In genomic region chr13:36217456-36217855, GRCh38 we compare ENCODE assay signal across 13 cellular contexts. TPM values are rescaled to one million over a fixed set of nuclear protein-coding genes. Genes with fewer than 3 reads are reported as not detected.
DNase-seq lines count a peak whose midpoint lies in the region; TF ChIP-seq lines count a peak whose summit lies in the region.
"Had no signal": no experiment of that assay in that cellular context is flagged by ENCODE, and none has a peak within 500 bp of the region (broad histone marks: within the 10 kb centered on the region; RNA-seq: fewer than 3 reads in every experiment).

No MANE protein-coding gene starts in this region.

- H3K9me3 ChIP-seq in MM.1S (replicated peaks; ENCODE audit: insufficient read depth, low read length), result no peaks in the 10 kb centered on the region

- H3K9me2 ChIP-seq in MM.1S (replicated peaks; ENCODE audit: insufficient read depth, low read length), result no peaks in the 10 kb centered on the region

- DNase-seq in DMS53 (lab: John Stamatoyannopoulos, UW), result peak; percentile 36
- DNase-seq in DMS53 treated with DMSO at 0.1 percent for 48 hours (lab: John Stamatoyannopoulos, UW; ENCODE audit: unreplicated experiment), result no peak
- DNase-seq in COLO668 (lab: John Stamatoyannopoulos, UW; ENCODE audit: unreplicated experiment), result peak; percentile 51
- peak; percentile 80 for DNase-seq in MM.1S
- peak; percentile 27 for DNase-seq in myocyte (ENCODE audit: low read depth)
- DNase-seq in NCI-H1930 (lab: John Stamatoyannopoulos, UW), result no peak
- no peak for DNase-seq in amniotic stem cell (lab: John Stamatoyannopoulos, UW)
- DNase-seq: Calu3; CD4-positive, alpha-beta memory T cell; H9 had no signal

- no peak overlapping the region for H3K4me3 ChIP-seq in MM.1S (ENCODE audit: low read length)
- H3K4me3 ChIP-seq: BLaER1 had no signal

- peak overlapping the region; percentile 76 for H3K27ac ChIP-seq in MM.1S (ENCODE audit: low read length)
- H3K27ac ChIP-seq: 22Rv1, BLaER1 had no signal

- H3K4me1 ChIP-seq in MM.1S (ENCODE audit: low read length), result peaks cover 31% of the 10 kb centered on the region

- peak overlapping the region; percentile 30; the same call in 1 of the 2 replicates for H3K4me2 ChIP-seq in MM.1S (ENCODE audit: low read depth, low read length)
- H3K4me2 ChIP-seq: BLaER1 had no signal

- H3K9ac ChIP-seq in MM.1S (ENCODE audit: low read length), result peak overlapping the region; percentile 26; the same call in 1 of the 2 replicates
- H3K9ac ChIP-seq: BLaER1 had no signal

- no peaks in the 10 kb centered on the region for H3K79me2 ChIP-seq in MM.1S (ENCODE audit: low read length)

- H3K36me3 ChIP-seq in MM.1S (replicated peaks; ENCODE audit: insufficient read depth, low read length), result no peaks in the 10 kb centered on the region
- H3K36me3 ChIP-seq: BLaER1 had no signal

- no peaks in the 10 kb centered on the region for H3K27me3 ChIP-seq in MM.1S (replicated peaks; ENCODE audit: insufficient read depth, low read length)
- H3K27me3 ChIP-seq: BLaER1 had no signal

- H2AFZ ChIP-seq in MM.1S (ENCODE audit: low read length), result no peak overlapping the region

- no peaks in the 10 kb centered on the region for H4K20me1 ChIP-seq in MM.1S (ENCODE audit: insufficient read depth, low read length)
- H4K20me1 ChIP-seq: BLaER1 had no signal

- peaks cover 20% of the 10 kb centered on the region for H3F3A ChIP-seq in MM.1S (ENCODE audit: insufficient read depth, low read length)

- no peak for TF ChIP-seq CTCF in MM.1S (IDR thresholded peaks at IDR 0.05; ENCODE audit: low read length)

RNA-seq across cellular contexts. Expression of gene SOHLH2, which starts 3.1 kb away (rescaled TPM):
- total RNA-seq in myocyte, result 23.7 and 125 TPM in 2 replicates
- 24.9 TPM for polyA plus RNA-seq in myocyte (2012)
- total RNA-seq: Calu3; CD4-positive, alpha-beta memory T cell had no signal
- polyA plus RNA-seq: CD14-positive monocyte; CD4-positive, alpha-beta memory T cell had no signal

Comparison
In these comparisons a context has a peak if more than half of its experiments do, and no peak if none do; other contexts are left out.
1. DNase-seq: peak in DMS53 (single experiment), COLO668 (single experiment), MM.1S (single experiment) and myocyte (single experiment); none in DMS53 treated with DMSO at 0.1 percent for 48 hours (single experiment), NCI-H1930 (0 of 2) and amniotic stem cell (single experiment).